ENCODE assay signal across 15 cellular contexts in the genomic region with DNA sequence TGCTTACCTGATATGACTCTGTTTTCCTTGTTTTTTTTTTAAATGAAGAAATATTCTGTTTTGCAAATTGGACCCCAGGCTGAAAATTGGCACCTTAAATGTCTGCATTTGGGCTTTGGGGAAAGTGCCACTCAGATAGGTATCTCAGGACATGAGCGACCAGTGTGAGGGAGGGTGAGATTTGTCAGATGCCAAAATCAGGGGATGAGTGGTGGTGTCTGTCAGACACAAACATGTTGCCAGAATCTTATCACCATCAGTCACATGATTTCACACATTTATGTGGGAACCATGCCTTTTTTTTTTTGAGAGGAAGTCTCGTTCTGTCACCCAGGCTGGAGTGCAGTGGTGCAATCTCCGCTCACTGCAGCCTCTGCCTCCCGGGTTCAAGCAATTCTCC.
DNase-seq lines count a peak whose midpoint lies in the region; ATAC-seq and TF ChIP-seq lines count a peak whose summit lies in the region.
"Had no signal": no experiment of that assay in that cellular context is flagged by ENCODE, and none has a peak within 500 bp of the region (broad histone marks: within the 10 kb centered on the region; RNA-seq: fewer than 3 reads in every experiment).

No MANE protein-coding gene starts in this region.

- H3K36me3 Mint-ChIP-seq in brain, result no peaks in the 10 kb centered on the region
- H3K36me3 Mint-ChIP-seq in natural killer cell, result no peaks in the 10 kb centered on the region

- TF ChIP-seq POLR2A in esophagus squamous epithelium (IDR thresholded peaks at IDR 0.05), result no peak

- intact Hi-C loops in left cardiac atrium (cut with DNase I) (no loop called here), natural killer cell (cut with micrococcal nuclease) (no loop called here), esophagus squamous epithelium (cut with DNase I) (no loop called here)

- no peaks in the 10 kb centered on the region for H3K27me3 ChIP-seq in right atrium auricular region
- H3K27me3 ChIP-seq in esophagus squamous epithelium, result no peaks in the 10 kb centered on the region

- DNase-seq in left cardiac atrium (no peak), right atrium auricular region (ENCODE audit: low spot score) (no peak), natural killer cell (no peak), esophagus squamous epithelium (lab: John Stamatoyannopoulos, UW) (no peak), globus pallidus (ENCODE audit: low spot score) (no peak), KG1 (lab: John Stamatoyannopoulos, UW) (no peak)
- DNase-seq: C1 segment of cervical spinal cord; CD4-positive, alpha-beta T cell; COR-L47; DND-41; GF-D8; HCEC 1CT; HFFc6 had no signal

- WGBS in esophagus squamous epithelium, 2 donors, result 76 to 80% methylated on average over 4 of the region's 4 CpGs

- H3K9me3 ChIP-seq in right atrium auricular region (no peaks in the 10 kb centered on the region), esophagus squamous epithelium (no peaks in the 10 kb centered on the region)

- H3K4me1 ChIP-seq in right atrium auricular region, result peaks cover 0 to 5% of the 10 kb centered on the region in 2 donors
- H3K4me1 ChIP-seq in esophagus squamous epithelium, result no peaks in the 10 kb centered on the region

- ATAC-seq in left cardiac atrium (peak; percentile 44 to 48), natural killer cell (peak; percentile 91 to 97 (median 96))

- peaks cover 5% of the 10 kb centered on the region for H3K4me1 Mint-ChIP-seq in brain
- peaks cover 17% of the 10 kb centered on the region in 2 donors for H3K4me1 Mint-ChIP-seq in natural killer cell
- H3K4me1 Mint-ChIP-seq: B cell had no signal

- TF ChIP-seq CTCF in right atrium auricular region (IDR thresholded peaks at IDR 0.05) (no peak), brain (conservative IDR thresholded peaks at IDR 0.05) (no peak), natural killer cell (IDR thresholded peaks at IDR 0.05) (no peak), esophagus squamous epithelium (IDR thresholded peaks at IDR 0.05) (no peak)

- peaks cover 3% of the 10 kb centered on the region for H3K27me3 Mint-ChIP-seq in brain
- H3K27me3 Mint-ChIP-seq in natural killer cell (ENCODE audit: low read depth in 2 of 2), result peaks cover 5 to 13% of the 10 kb centered on the region in 2 donors
- H3K27me3 Mint-ChIP-seq: B cell; CD4-positive, alpha-beta T cell had no signal

- H3K36me3 ChIP-seq in right atrium auricular region (no peaks in the 10 kb centered on the region), esophagus squamous epithelium (no peaks in the 10 kb centered on the region)

- no peak overlapping the region for H3K27ac ChIP-seq in right atrium auricular region
- no peak overlapping the region for H3K27ac ChIP-seq in esophagus squamous epithelium

- H3K4me3 ChIP-seq in right atrium auricular region (no peak overlapping the region), esophagus squamous epithelium (no peak overlapping the region)

- H3K4me3 Mint-ChIP-seq in brain (peak overlapping the region in 1 of 5 experiments; percentile 30), natural killer cell (peak overlapping the region; percentile 64)
- H3K4me3 Mint-ChIP-seq: B cell; CD4-positive, alpha-beta T cell; HFFc6 had no signal

- H3K27ac Mint-ChIP-seq in brain (peak overlapping the region in 3 of 5 experiments; percentile 65 to 85 (median 75)), natural killer cell (peak overlapping the region; percentile 74 to 81)
- H3K27ac Mint-ChIP-seq: B cell; CD4-positive, alpha-beta T cell; HFFc6 had no signal

- peaks cover 0 to 3% (median 0%) of the 10 kb centered on the region in 5 experiments for H3K9me3 Mint-ChIP-seq in brain
- H3K9me3 Mint-ChIP-seq in natural killer cell, result no peaks in the 10 kb centered on the region
- H3K9me3 Mint-ChIP-seq: CD4-positive, alpha-beta T cell had no signal
